ENCODE assay signal across 38 cellular contexts in genomic region chr18:31837879-31838278, GRCh38.
"Had no signal": no experiment of that assay in that cellular context is flagged by ENCODE, and none has a peak within 500 bp of the region (broad histone marks: within the 10 kb centered on the region; RNA-seq: fewer than 3 reads in every experiment).

No MANE protein-coding gene starts in this region.

- H3K27me3 Mint-ChIP-seq: activated naive CD4-positive, alpha-beta T cell treated with anti-CD3 and anti-CD28 coated beads, Interleukin-2, amount 10 ng/mL, durations not matched to agents 7 days and 5 days; activated naive CD4-positive, alpha-beta T cell treated with anti-CD3 and anti-CD28 coated beads, Interleukin-2, amount 50 U/mL, for 24 hours; activated naive CD8-positive, alpha-beta T cell; activated naive CD8-positive, alpha-beta T cell treated with anti-CD3 and anti-CD28 coated beads for 36 hours; activated naive CD8-positive, alpha-beta T cell treated with anti-CD3 and anti-CD28 coated beads, Interleukin-2, amount 10 ng/mL, durations not matched to agents 7 days and 5 days; activated naive CD8-positive, alpha-beta T cell treated with anti-CD3 and anti-CD28 coated beads, Interleukin-2, amount 50 U/mL, for 24 hours; activated T-cell treated with anti-CD3 and anti-CD28 coated beads, Interleukin-2, amount 50 U/mL, for 24 hours; activated T-helper 17 cell treated with anti-CD3 and anti-CD28 coated beads, Interleukin-2, amount 50 U/mL, for 72 hours; brain; central memory CD8-positive, alpha-beta T cell had no signal

- H3K9me3 Mint-ChIP-seq: activated naive CD4-positive, alpha-beta T cell treated with anti-CD3 and anti-CD28 coated beads for 36 hours; activated naive CD4-positive, alpha-beta T cell treated with anti-CD3 and anti-CD28 coated beads, Interleukin-2, amount 10 ng/mL, durations not matched to agents 7 days and 5 days; activated naive CD4-positive, alpha-beta T cell treated with anti-CD3 and anti-CD28 coated beads, Interleukin-2, amount 50 U/mL, for 24 hours; activated naive CD4-positive, alpha-beta T cell treated with anti-CD3 and anti-CD28 coated beads, Interleukin-2, amount 50 U/mL, for 72 hours; activated naive CD8-positive, alpha-beta T cell treated with anti-CD3 and anti-CD28 coated beads for 36 hours; activated naive CD8-positive, alpha-beta T cell treated with anti-CD3 and anti-CD28 coated beads, Interleukin-2, amount 10 ng/mL, durations not matched to agents 7 days and 5 days; activated naive CD8-positive, alpha-beta T cell treated with anti-CD3 and anti-CD28 coated beads, Interleukin-2, amount 50 U/mL, for 24 hours; activated T-cell treated with anti-CD3 and anti-CD28 coated beads, Interleukin-2, amount 50 U/mL, for 24 hours; activated T-cell treated with anti-CD3 and anti-CD28 coated beads, Interleukin-2, amount 50 U/mL, for 72 hours; activated T-helper 1 cell treated with anti-CD3 and anti-CD28 coated beads, Interleukin-12 subunit alpha, Interleukin-12 subunit beta, Interleukin-2, Interleukin-4 antibody, amounts not matched to agents 30 ng/mL and 10 ng/mL and 1 ng/mL, durations not matched to agents 14 hours and 24 hours and 36 hours; activated T-helper 17 cell treated with anti-CD3 and anti-CD28 coated beads, Interleukin-2, amount 50 U/mL, for 72 hours; activated T-helper 2 cell treated with anti-CD3 and anti-CD28 coated beads, Interferon-gamma antibody, Interleukin-2, Interleukin-4, amounts not matched to agents 10 μg/mL and 5 μg/mL and 100 μg/mL, durations not matched to agents 14 hours and 24 hours and 36 hours; brain; central memory CD8-positive, alpha-beta T cell had no signal

- H3K4me3 Mint-ChIP-seq: activated naive CD4-positive, alpha-beta T cell treated with anti-CD3 and anti-CD28 coated beads for 36 hours; activated naive CD4-positive, alpha-beta T cell treated with anti-CD3 and anti-CD28 coated beads, Interleukin-2, amount 10 ng/mL, durations not matched to agents 7 days and 5 days; activated naive CD4-positive, alpha-beta T cell treated with anti-CD3 and anti-CD28 coated beads, Interleukin-2, amount 50 U/mL, for 24 hours; activated naive CD8-positive, alpha-beta T cell; activated naive CD8-positive, alpha-beta T cell treated with anti-CD3 and anti-CD28 coated beads for 36 hours; activated naive CD8-positive, alpha-beta T cell treated with anti-CD3 and anti-CD28 coated beads, Interleukin-2, amount 10 ng/mL, durations not matched to agents 7 days and 5 days; activated naive CD8-positive, alpha-beta T cell treated with anti-CD3 and anti-CD28 coated beads, Interleukin-2, amount 50 U/mL, for 24 hours; activated T-cell treated with anti-CD3 and anti-CD28 coated beads, Interleukin-2, amount 50 U/mL, for 24 hours; activated T-cell treated with anti-CD3 and anti-CD28 coated beads, Interleukin-2, amount 50 U/mL, for 72 hours; activated T-helper 1 cell treated with anti-CD3 and anti-CD28 coated beads, Interleukin-12 subunit alpha, Interleukin-12 subunit beta, Interleukin-2, Interleukin-4 antibody, amounts not matched to agents 30 ng/mL and 10 ng/mL and 1 ng/mL, durations not matched to agents 14 hours and 24 hours and 36 hours; activated T-helper 17 cell treated with anti-CD3 and anti-CD28 coated beads, Interleukin-2, amount 50 U/mL, for 72 hours; brain; central memory CD8-positive, alpha-beta T cell had no signal

- H3K4me1 ChIP-seq: ascending aorta, body of pancreas, breast epithelium had no signal

- H3K27ac Mint-ChIP-seq: activated naive CD4-positive, alpha-beta T cell treated with anti-CD3 and anti-CD28 coated beads for 36 hours; activated naive CD4-positive, alpha-beta T cell treated with anti-CD3 and anti-CD28 coated beads, Interleukin-2, amount 10 ng/mL, durations not matched to agents 7 days and 5 days; activated naive CD4-positive, alpha-beta T cell treated with anti-CD3 and anti-CD28 coated beads, Interleukin-2, amount 50 U/mL, for 24 hours; activated naive CD8-positive, alpha-beta T cell; activated naive CD8-positive, alpha-beta T cell treated with anti-CD3 and anti-CD28 coated beads for 36 hours; activated naive CD8-positive, alpha-beta T cell treated with anti-CD3 and anti-CD28 coated beads, Interleukin-2, amount 10 ng/mL, durations not matched to agents 7 days and 5 days; activated naive CD8-positive, alpha-beta T cell treated with anti-CD3 and anti-CD28 coated beads, Interleukin-2, amount 50 U/mL, for 24 hours; activated T-cell treated with anti-CD3 and anti-CD28 coated beads, Interleukin-2, amount 50 U/mL, for 24 hours; activated T-cell treated with anti-CD3 and anti-CD28 coated beads, Interleukin-2, amount 50 U/mL, for 72 hours; activated T-helper 1 cell treated with anti-CD3 and anti-CD28 coated beads, Interleukin-12 subunit alpha, Interleukin-12 subunit beta, Interleukin-2, Interleukin-4 antibody, amounts not matched to agents 30 ng/mL and 10 ng/mL and 1 ng/mL, durations not matched to agents 14 hours and 24 hours and 36 hours; activated T-helper 17 cell treated with anti-CD3 and anti-CD28 coated beads, Interleukin-2, amount 50 U/mL, for 72 hours; activated T-helper 2 cell treated with anti-CD3 and anti-CD28 coated beads, Interferon-gamma antibody, Interleukin-2, Interleukin-4, amounts not matched to agents 10 μg/mL and 5 μg/mL and 100 μg/mL, durations not matched to agents 14 hours and 24 hours and 36 hours had no signal

- H3K9me3 ChIP-seq: adrenal gland, ascending aorta, body of pancreas, breast epithelium had no signal

- H3K4me3 ChIP-seq: adrenal gland, ascending aorta, body of pancreas, breast epithelium, cardiac muscle cell had no signal

- H3K27me3 ChIP-seq: adrenal gland, ascending aorta, body of pancreas, brain microvascular endothelial cell, breast epithelium, cardiac muscle cell had no signal

- H3K27ac ChIP-seq: adrenal gland, ascending aorta, body of pancreas, brain microvascular endothelial cell, breast epithelium, cardiac muscle cell had no signal

- DNase-seq: activated effector memory CD4-positive, alpha-beta T cell treated with anti-CD3 and anti-CD28 coated beads, Interleukin-2, amount 50 U/mL, for 16 hours; activated effector memory CD4-positive, alpha-beta T cell treated with Interleukin-2 at 50 U/mL for 16 hours; activated gamma-delta T cell; activated gamma-delta T cell treated with Interleukin-2 at 50 U/mL for 16 hours; activated naive CD4-positive, alpha-beta T cell; activated naive CD4-positive, alpha-beta T cell treated with anti-CD3 and anti-CD28 coated beads for 36 hours; activated naive CD4-positive, alpha-beta T cell treated with anti-CD3 and anti-CD28 coated beads, Interleukin-2, amount 10 ng/mL, durations not matched to agents 7 days and 5 days; activated naive CD4-positive, alpha-beta T cell treated with anti-CD3 and anti-CD28 coated beads, Interleukin-2, amount 50 U/mL, for 16 hours; activated naive CD4-positive, alpha-beta T cell treated with Interleukin-2 at 50 U/mL for 16 hours; activated naive CD8-positive, alpha-beta T cell treated with anti-CD3 and anti-CD28 coated beads for 36 hours; activated naive CD8-positive, alpha-beta T cell treated with anti-CD3 and anti-CD28 coated beads, Interleukin-2, amount 10 ng/mL, durations not matched to agents 7 days and 5 days; activated naive CD8-positive, alpha-beta T cell treated with anti-CD3 and anti-CD28 coated beads, Interleukin-2, amount 50 U/mL, for 24 hours; activated T-cell treated with anti-CD3 and anti-CD28 coated beads, Interleukin-2, amount 50 U/mL, for 1 hour; activated T-cell treated with anti-CD3 and anti-CD28 coated beads, Interleukin-2, amount 50 U/mL, for 24 hours; activated T-cell treated with anti-CD3 and anti-CD28 coated beads, Interleukin-2, amount 50 U/mL, for 48 hours; activated T-cell treated with anti-CD3 and anti-CD28 coated beads, Interleukin-2, amount 50 U/mL, for 72 hours; adrenal gland; amniotic stem cell; amygdala; anterior cingulate cortex; aorta; body of pancreas; brain microvascular endothelial cell; caudate nucleus; central memory CD4-positive, alpha-beta T cell; cerebellar nuclear complex had no signal

- H3K4me1 Mint-ChIP-seq: activated naive CD4-positive, alpha-beta T cell treated with anti-CD3 and anti-CD28 coated beads, Interleukin-2, amount 10 ng/mL, durations not matched to agents 7 days and 5 days; activated naive CD4-positive, alpha-beta T cell treated with anti-CD3 and anti-CD28 coated beads, Interleukin-2, amount 50 U/mL, for 24 hours; activated naive CD8-positive, alpha-beta T cell treated with anti-CD3 and anti-CD28 coated beads for 36 hours; activated naive CD8-positive, alpha-beta T cell treated with anti-CD3 and anti-CD28 coated beads, Interleukin-2, amount 50 U/mL, for 24 hours; activated T-helper 17 cell treated with anti-CD3 and anti-CD28 coated beads, Interleukin-2, amount 50 U/mL, for 72 hours; brain had no signal

- FAIRE-seq: bronchial epithelial cell had no signal

- ATAC-seq: activated naive CD4-positive, alpha-beta T cell treated with anti-CD3 and anti-CD28 coated beads, Interleukin-2, amount 50 U/mL, for 72 hours; activated naive CD8-positive, alpha-beta T cell treated with anti-CD3 and anti-CD28 coated beads, Interleukin-2, amount 50 U/mL, for 24 hours; activated T-cell treated with anti-CD3 and anti-CD28 coated beads, Interleukin-2, amount 50 U/mL, for 72 hours; activated T-helper 17 cell treated with anti-CD3 and anti-CD28 coated beads, Interleukin-2, amount 50 U/mL, for 72 hours; body of pancreas had no signal
